2 cellular contexts compared by ENCODE assay signal in the genomic region with DNA sequence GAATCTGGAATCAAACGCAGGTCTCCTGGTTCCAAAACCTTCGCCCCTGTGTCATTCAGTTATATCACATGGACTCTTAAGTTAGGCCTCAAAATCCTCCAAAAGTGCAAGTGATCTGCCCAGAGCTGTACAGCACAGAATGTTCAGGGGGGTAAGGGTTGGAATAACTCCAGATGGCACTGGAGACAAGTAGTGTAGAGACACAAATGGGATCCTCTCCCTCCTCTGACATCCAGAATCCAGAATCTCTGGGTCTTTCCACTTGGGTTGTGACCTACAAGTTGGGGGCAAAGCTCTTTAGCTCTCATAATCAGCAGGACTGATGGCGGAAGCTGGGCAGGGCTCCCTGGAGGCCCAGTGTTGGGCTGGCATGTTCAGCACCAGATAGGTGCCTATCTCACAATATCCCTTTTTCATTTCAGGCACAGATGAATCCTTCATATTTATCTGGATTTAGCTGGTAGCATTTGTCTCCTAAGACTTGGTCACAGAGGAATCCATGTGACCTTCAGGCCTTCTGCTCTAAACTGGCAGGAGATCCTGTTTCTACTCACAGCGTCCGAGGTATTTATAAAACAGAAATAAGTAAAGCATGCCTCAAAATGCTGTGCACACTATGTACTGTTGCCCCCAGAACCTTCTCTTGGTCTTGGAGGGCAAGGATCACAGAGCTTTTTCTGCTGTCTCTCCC.
TF ChIP-seq lines count a peak whose summit lies in the region.

No MANE protein-coding gene starts in this region.

TF ChIP-seq in liver, 16 proteins besides CTCF, POLR2A, EP300 and RAD21:
- TF ChIP-seq RXRA (IDR thresholded peaks at IDR 0.05): no peak
- no peak for TF ChIP-seq FOXA2 (IDR thresholded peaks at IDR 0.05)
- TF ChIP-seq, protein P1, sequence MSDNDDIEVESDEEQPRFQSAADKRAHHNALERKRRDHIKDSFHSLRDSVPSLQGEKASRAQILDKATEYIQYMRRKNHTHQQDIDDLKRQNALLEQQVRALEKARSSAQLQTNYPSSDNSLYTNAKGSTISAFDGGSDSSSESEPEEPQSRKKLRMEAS (IDR thresholded peaks at IDR 0.05): no peak
- TF ChIP-seq, protein P2, sequence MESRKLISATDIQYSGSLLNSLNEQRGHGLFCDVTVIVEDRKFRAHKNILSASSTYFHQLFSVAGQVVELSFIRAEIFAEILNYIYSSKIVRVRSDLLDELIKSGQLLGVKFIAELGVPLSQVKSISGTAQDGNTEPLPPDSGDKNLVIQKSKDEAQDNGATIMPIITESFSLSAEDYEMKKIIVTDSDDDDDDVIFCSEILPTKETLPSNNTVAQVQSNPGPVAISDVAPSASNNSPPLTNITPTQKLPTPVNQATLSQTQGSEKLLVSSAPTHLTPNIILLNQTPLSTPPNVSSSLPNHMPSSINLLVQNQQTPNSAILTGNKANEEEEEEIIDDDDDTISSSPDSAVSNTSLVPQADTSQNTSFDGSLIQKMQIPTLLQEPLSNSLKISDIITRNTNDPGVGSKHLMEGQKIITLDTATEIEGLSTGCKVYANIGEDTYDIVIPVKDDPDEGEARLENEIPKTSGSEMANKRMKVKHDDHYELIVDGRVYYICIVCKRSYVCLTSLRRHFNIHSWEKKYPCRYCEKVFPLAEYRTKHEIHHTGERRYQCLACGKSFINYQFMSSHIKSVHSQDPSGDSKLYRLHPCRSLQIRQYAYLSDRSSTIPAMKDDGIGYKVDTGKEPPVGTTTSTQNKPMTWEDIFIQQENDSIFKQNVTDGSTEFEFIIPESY (IDR thresholded peaks at IDR 0.05): no peak
- TF ChIP-seq HNF4G (IDR thresholded peaks at IDR 0.05): no peak
- no peak for TF ChIP-seq TAF1 (conservative IDR thresholded peaks at IDR 0.05)
- TF ChIP-seq EGR1 (IDR thresholded peaks at IDR 0.05; ENCODE audit: low read depth in 2 of 2): no peak
- TF ChIP-seq YY1 (IDR thresholded peaks at IDR 0.05): no peak
- TF ChIP-seq JUND (IDR thresholded peaks at IDR 0.05): no peak
- no peak for TF ChIP-seq HNF4A (conservative IDR thresholded peaks at IDR 0.05)
- no peak for TF ChIP-seq NR2F2 (IDR thresholded peaks at IDR 0.05)
- no peak for TF ChIP-seq GABPA (IDR thresholded peaks at IDR 0.05 in 1 of 2, conservative IDR thresholded peaks at IDR 0.05 in 1 of 2)
TF ChIP-seq in liver: peak in this region for 0.

TF ChIP-seq in HepG2, 621 proteins besides CTCF, POLR2A, EP300 and RAD21:
- TF ChIP-seq ZNF891 (CRISPR knock-in tag; IDR thresholded peaks at IDR 0.05): no peak
TF ChIP-seq in HepG2: peak in this region for 0.
